1 cellular context compared by ENCODE assay signal in genomic region chr13:74796126-74796643, GRCh38.
TF ChIP-seq lines count a peak whose summit lies in the region.

No MANE protein-coding gene starts in this region.

TF ChIP-seq in H1, 55 proteins besides CTCF, POLR2A, EP300 and RAD21 (continued from another document):
- TF ChIP-seq CHD7 (IDR thresholded peaks at IDR 0.05; ENCODE audit: insufficient replicate concordance, low read length) (no peak), POLR2AphosphoS5 (IDR thresholded peaks at IDR 0.05; ENCODE audit: low read depth, low read length) (no peak), NRF1 (IDR thresholded peaks at IDR 0.05; ENCODE audit: low read depth, low read length) (no peak), HDAC6 (IDR thresholded peaks at IDR 0.05; ENCODE audit: low read depth, low read length) (no peak), NANOG (IDR thresholded peaks at IDR 0.05; ENCODE audit: insufficient read depth, low read depth, low read length, poor library complexity, severe bottlenecking) (no peak), SP4 (IDR thresholded peaks at IDR 0.05; ENCODE audit: low read length) (no peak), KDM4A (IDR thresholded peaks at IDR 0.05; ENCODE audit: low read depth, low read length, severe bottlenecking) (no peak)
